ENCODE assay signal across 19 cellular contexts in genomic region chr9:135865531-135865930, GRCh38. TPM values are rescaled to one million over a fixed set of nuclear protein-coding genes. Genes with fewer than 3 reads are reported as not detected.
DNase-seq lines count a peak whose midpoint lies in the region; ATAC-seq and TF ChIP-seq lines count a peak whose summit lies in the region.
"Had no signal": no experiment of that assay in that cellular context is flagged by ENCODE, and none has a peak within 500 bp of the region (broad histone marks: within the 10 kb centered on the region; RNA-seq: fewer than 3 reads in every experiment).

No MANE protein-coding gene starts in this region.

- no peak for ATAC-seq in T-helper 17 cell
- ATAC-seq in esophagus mucosa, result peak; percentile 25
- no peak for ATAC-seq in GM18868 (IDR thresholded peaks at IDR 0.05; ENCODE audit: unreplicated experiment)

- H3K9me3 Mint-ChIP-seq in nephron progenitor cell, result peaks cover 8% of the 10 kb centered on the region
- H3K9me3 Mint-ChIP-seq: CD4-positive, alpha-beta T cell had no signal

- H3K4me3 Mint-ChIP-seq in T-helper 17 cell, result no peak overlapping the region
- H3K4me3 Mint-ChIP-seq in nephron progenitor cell, result no peak overlapping the region
- H3K4me3 Mint-ChIP-seq: CD4-positive, alpha-beta T cell had no signal

- H3K9me3 ChIP-seq in T-helper 17 cell (ENCODE audit: control insufficient read depth, low read length, poor library complexity, severe bottlenecking), result no peaks in the 10 kb centered on the region
- H3K9me3 ChIP-seq in right atrium auricular region, result no peaks in the 10 kb centered on the region
- H3K9me3 ChIP-seq: BE2C, Caco-2 had no signal

- H3K36me3 ChIP-seq in right atrium auricular region, result no peaks in the 10 kb centered on the region

- H3K27ac ChIP-seq in right atrium auricular region, result no peak overlapping the region

- DNase-seq in EL (peak; percentile 54), T-helper 17 cell (no peak), nephron progenitor cell (no peak), right atrium auricular region (ENCODE audit: low spot score) (no peak), A172 (ENCODE audit: low spot score) (no peak), NCI-H187 treated with DMSO at 0.1 percent for 48 hours (lab: John Stamatoyannopoulos, UW) (no peak)
- DNase-seq: BE2C; Caco-2; CD4-positive, alpha-beta T cell; KBM-7; MV-4-11; NCI-H1417; NCI-H187; NCI-H226; NCI-H524; NCI-H82; SHP77 treated with DMSO at 0.1 percent for 48 hours had no signal

- H3K27me3 ChIP-seq in right atrium auricular region, result no peaks in the 10 kb centered on the region
- H3K27me3 ChIP-seq: BE2C had no signal

- H3K27ac Mint-ChIP-seq in T-helper 17 cell (peak overlapping the region; percentile 71), nephron progenitor cell (peak overlapping the region; percentile 67)
- H3K27ac Mint-ChIP-seq: CD4-positive, alpha-beta T cell had no signal

- TF ChIP-seq CTCF in nephron progenitor cell (IDR thresholded peaks at IDR 0.05) (no peak), right atrium auricular region (IDR thresholded peaks at IDR 0.05) (no peak)

- H3K36me3 Mint-ChIP-seq in T-helper 17 cell (ENCODE audit: low read depth), result peaks cover 2% of the 10 kb centered on the region
- H3K36me3 Mint-ChIP-seq in nephron progenitor cell (ENCODE audit: low read depth), result peaks cover 52% of the 10 kb centered on the region

- H3K4me1 Mint-ChIP-seq in T-helper 17 cell (peaks cover 39% of the 10 kb centered on the region), nephron progenitor cell (peaks cover 38% of the 10 kb centered on the region)

- H3K4me3 ChIP-seq in right atrium auricular region, result no peak overlapping the region

- H3K27me3 Mint-ChIP-seq in T-helper 17 cell (no peaks in the 10 kb centered on the region), nephron progenitor cell (ENCODE audit: low read depth, poor library complexity) (no peaks in the 10 kb centered on the region)
- H3K27me3 Mint-ChIP-seq: CD4-positive, alpha-beta T cell had no signal

- peaks cover 0 to 15% of the 10 kb centered on the region in 2 donors for H3K4me1 ChIP-seq in right atrium auricular region
- H3K4me1 ChIP-seq: Caco-2 had no signal

RNA-seq across cellular contexts. Expression of gene CAMSAP1, which starts 41.8 kb away (rescaled TPM):
- 10 to 100 TPM; 32.6 to 39.3 TPM for total RNA-seq in T-helper 17 cell
- 52.7 TPM for total RNA-seq in esophagus mucosa
- 10 to 100 TPM; 19.4 to 21.4 TPM for total RNA-seq in right atrium auricular region
- 30.7 TPM in 2 replicates for total RNA-seq in A172 (2014; rRNA removed; shearing (Covaris generic))
